1 cellular context compared by ENCODE assay signal in genomic region chr2:8431446-8432125, GRCh38.
TF ChIP-seq lines count a peak whose summit lies in the region.

No MANE protein-coding gene starts in this region.

TF ChIP-seq in SK-N-SH, 30 proteins besides CTCF, POLR2A, EP300 and RAD21 (continued from another document):
- TF ChIP-seq NFIC (IDR thresholded peaks at IDR 0.05; ENCODE audit: borderline replicate concordance), result no peak
